ENCODE assay signal across 11 cellular contexts in genomic region chr20:60062431-60063336, GRCh38.
DNase-seq lines count a peak whose midpoint lies in the region; ATAC-seq, FAIRE-seq and TF ChIP-seq lines count a peak whose summit lies in the region.
"Had no signal": no experiment of that assay in that cellular context is flagged by ENCODE, and none has a peak within 500 bp of the region (broad histone marks: within the 10 kb centered on the region; RNA-seq: fewer than 3 reads in every experiment).

No MANE protein-coding gene starts in this region.

- H3K36me3 Mint-ChIP-seq in natural killer cell treated with Interleukin-12 subunit alpha and Interleukin-12 subunit beta and Interleukin-15 and Interleukin-18, amount 100 ng/mL, for 72 hours = no peaks in the 10 kb centered on the region

- ATAC-seq in Right ventricle myocardium inferior = peak; percentile 20
- ATAC-seq in natural killer cell treated with Interleukin-12 subunit alpha and Interleukin-12 subunit beta and Interleukin-15 and Interleukin-18, amount 100 ng/mL, for 72 hours = no peak

- H3K27ac ChIP-seq in coronary artery = peak overlapping the region; percentile 46 to 58
- H3K27ac ChIP-seq: cardiac muscle cell had no signal

- DNase-seq in Right ventricle myocardium inferior (ENCODE audit: missing footprints) = no peak
- no peak for DNase-seq in cardiac septum (ENCODE audit: low spot score)
- DNase-seq in coronary artery (ENCODE audit: low spot score) = no peak
- DNase-seq in natural killer cell treated with Interleukin-12 subunit alpha and Interleukin-12 subunit beta and Interleukin-15 and Interleukin-18, amount 100 ng/mL, for 72 hours (ENCODE audit: low spot score) = no peak
- DNase-seq in GM13976 (ENCODE audit: low spot score) = no peak
- no peak for DNase-seq in GM10266 (ENCODE audit: extremely low spot score)
- DNase-seq in HUDEP-2 (lab: John Stamatoyannopoulos, UW; ENCODE audit: unreplicated experiment in 76 of 76) = no peak
- no peak for DNase-seq in D721Med (ENCODE audit: insufficient read length, low spot score)

- TF ChIP-seq CTCF in coronary artery (IDR thresholded peaks at IDR 0.05) = no peak
- TF ChIP-seq CTCF in GM13976 (IDR thresholded peaks at IDR 0.05; ENCODE audit: borderline replicate concordance, control extremely low read depth, extremely low read depth, insufficient read depth, missing control alignments) = no peak
- TF ChIP-seq CTCF in GM10266 (IDR thresholded peaks at IDR 0.05; ENCODE audit: control insufficient read depth, insufficient read depth, low read depth, missing control alignments) = no peak
- TF ChIP-seq CTCF in D721Med (IDR thresholded peaks at IDR 0.05; ENCODE audit: insufficient read depth, missing control alignments) = no peak

- peaks cover 28 to 44% of the 10 kb centered on the region in 2 donors for H3K4me1 Mint-ChIP-seq in natural killer cell treated with Interleukin-12 subunit alpha and Interleukin-12 subunit beta and Interleukin-15 and Interleukin-18, amount 100 ng/mL, for 72 hours (ENCODE audit: low read depth in 2 of 2)

- H3K27me3 Mint-ChIP-seq in natural killer cell treated with Interleukin-12 subunit alpha and Interleukin-12 subunit beta and Interleukin-15 and Interleukin-18, amount 100 ng/mL, for 72 hours = no peaks in the 10 kb centered on the region

- peak overlapping the region; percentile 49 for H3K4me3 ChIP-seq in coronary artery
- H3K4me3 ChIP-seq: cardiac muscle cell, lung had no signal

- no peak overlapping the region for H3K4me3 Mint-ChIP-seq in natural killer cell treated with Interleukin-12 subunit alpha and Interleukin-12 subunit beta and Interleukin-15 and Interleukin-18, amount 100 ng/mL, for 72 hours
- H3K4me3 Mint-ChIP-seq: CD14-positive monocyte had no signal

- intact Hi-C loops in Right ventricle myocardium inferior (cut with DNase I) = no loop called here
- intact Hi-C loops in cardiac septum (cut with DNase I) = loop anchor here (5.0 kb wide), 1 partner anchor 150 kb away; no protein-coding TSS in a partner anchor

- in situ Hi-C loops in GM13976 (cut with MboI; ENCODE audit: low sequenced_read_pairs, unreplicated experiment) = no loop called here

- peak overlapping the region; percentile 4 to 51 for H3K27ac Mint-ChIP-seq in natural killer cell treated with Interleukin-12 subunit alpha and Interleukin-12 subunit beta and Interleukin-15 and Interleukin-18, amount 100 ng/mL, for 72 hours
- H3K27ac Mint-ChIP-seq: CD14-positive monocyte had no signal

- H3K9me3 Mint-ChIP-seq in natural killer cell treated with Interleukin-12 subunit alpha and Interleukin-12 subunit beta and Interleukin-15 and Interleukin-18, amount 100 ng/mL, for 72 hours = no peaks in the 10 kb centered on the region
- H3K9me3 Mint-ChIP-seq: CD14-positive monocyte had no signal

- FAIRE-seq in D721Med (lab: Jason Lieb, UNC) = no peak
